8 cellular contexts compared by ENCODE assay signal in the genomic region with DNA sequence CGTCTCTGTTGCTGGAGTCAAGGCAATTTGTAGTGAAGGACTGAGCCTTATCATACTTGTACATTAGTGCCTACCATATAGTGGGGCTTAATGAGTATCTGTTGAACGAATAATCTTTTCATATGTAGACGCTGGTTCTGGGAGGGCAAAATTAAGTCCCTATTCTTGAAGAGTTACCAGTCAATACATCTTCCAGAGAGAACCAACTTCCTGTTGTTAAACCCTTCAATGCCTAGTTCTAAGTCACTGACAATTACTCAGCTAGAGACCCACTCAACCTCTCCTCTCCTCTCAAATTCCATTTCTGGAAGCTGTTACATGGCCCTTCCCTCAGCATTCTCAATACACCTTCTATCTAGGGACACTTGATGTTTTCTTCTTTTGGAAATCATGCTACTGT. TPM values are rescaled to one million over a fixed set of nuclear protein-coding genes. Genes with fewer than 3 reads are reported as not detected.
DNase-seq lines count a peak whose midpoint lies in the region; ATAC-seq and TF ChIP-seq lines count a peak whose summit lies in the region.

No MANE protein-coding gene starts in this region.

- no peaks in the 10 kb centered on the region for H3K9me3 Mint-ChIP-seq in T-cell

- no peaks in the 10 kb centered on the region for H3K9me3 ChIP-seq in heart right ventricle

- H3K27me3 ChIP-seq in heart right ventricle (no peaks in the 10 kb centered on the region), H7 (ENCODE audit: control insufficient read depth, insufficient read depth, low read length) (no peaks in the 10 kb centered on the region)

- 62 to 67% methylated on average over 3 of the region's 3 CpGs for WGBS in heart right ventricle, 2 donors

- DNase-seq in heart right ventricle (no peak), left cardiac atrium (no peak), T-cell (no peak), foreskin fibroblast (peak in 1 of 2 donors; percentile 26), H7 (no peak), NCI-H146 treated with DMSO at 0.1 percent for 48 hours (lab: John Stamatoyannopoulos, UW; ENCODE audit: unreplicated experiment) (no peak)

- CTCF ChIA-PET in T-cell (lab: Charles Lee) = interaction anchor here in 1 of 2 donors (1.1 to 1.3 kb wide), 2 partner anchors 14 to 15 kb away, joined by 3 read pairs; partner anchors contain the start of genes HSPD1 and HSPE1

- TF ChIP-seq CTCF in heart right ventricle (IDR thresholded peaks at IDR 0.05) (no peak), foreskin fibroblast (IDR thresholded peaks at IDR 0.05; ENCODE audit: low read depth, low read length) (no peak)

- H3K27me3 Mint-ChIP-seq in T-cell = no peaks in the 10 kb centered on the region

- H3K4me3 ChIP-seq in heart right ventricle = peak overlapping the region in 8 of 10 donors; percentile 78 to 96 (median 84)
- peak overlapping the region; percentile 83 to 96 for H3K4me3 ChIP-seq in foreskin fibroblast (ENCODE audit: low read depth in 1 of 2, low read length in 2 of 2)
- peak overlapping the region in 5 of 7 experiments; percentile 79 to 99 (median 95) for H3K4me3 ChIP-seq in skin epidermis
- H3K4me3 ChIP-seq in H7 (ENCODE audit: insufficient read depth, low read depth, low read length) = no peak overlapping the region

- H3K4me1 Mint-ChIP-seq in T-cell = peaks cover 38 to 40% (median 39%) of the 10 kb centered on the region in 3 donors

- peaks cover 0 to 43% (median 30%) of the 10 kb centered on the region in 9 donors for H3K4me1 ChIP-seq in heart right ventricle

- intact Hi-C loops in heart right ventricle (cut with DNase I) = loop anchor here in 8 of 10 donors (1.0 to 10.0 kb wide), 6 partner anchors 11 to 193 kb away; partner anchors contain the start of genes HSPE1 (in 6 of the 8) and MARS2 (in 5 of the 8)
- intact Hi-C loops in left cardiac atrium (cut with DNase I) = loop anchor here in 1 of 2 donors (2.0 kb wide), 1 partner anchor 14 kb away; the partner anchor contains the start of gene HSPE1

- POLR2A ChIA-PET in T-cell (lab: Charles Lee) = interaction anchor here (0.6 to 2.9 kb wide), 3 partner anchors 12 to 16 kb away, joined by 3 to 36 read pairs (median 3); partner anchors contain the start of genes HSPD1 (in 1 of the 2) and HSPE1 (in 1 of the 2)

- peak overlapping the region; percentile 80 to 98 (median 97) for H3K4me3 Mint-ChIP-seq in T-cell

- ATAC-seq in heart right ventricle (no peak), left cardiac atrium (no peak), T-cell (replicated peaks in 1 of 4) (no peak), HG02623 (IDR thresholded peaks at IDR 0.05; ENCODE audit: unreplicated experiment) (no peak)

- no peaks in the 10 kb centered on the region for H3K36me3 ChIP-seq in heart right ventricle
- no peaks in the 10 kb centered on the region for H3K36me3 ChIP-seq in H7 (replicated peaks; ENCODE audit: control insufficient read depth, insufficient read depth, low read length)

- H3K27ac Mint-ChIP-seq in T-cell = peak overlapping the region; percentile 92 to 96

- H3K36me3 Mint-ChIP-seq in T-cell = no peaks in the 10 kb centered on the region

- H3K27ac ChIP-seq in heart right ventricle (peak overlapping the region; percentile 90 to 99 (median 94)), skin epidermis (peak overlapping the region in 20 of 21 experiments; percentile 83 to 99 (median 95))

RNA-seq across cellular contexts. Expression of gene MOB4, which starts 1.1 kb away (rescaled TPM):
- total RNA-seq in heart right ventricle (10 to 100 TPM; 20.9 to 43.2 (median 30.5) TPM), left cardiac atrium (10 to 100 TPM; 19.8 to 32.6 TPM), T-cell (10 to 100 TPM; 16.6 to 20.2 (median 17.7) TPM)
- 10 to 100 TPM; 17.2 to 31.9 TPM for polyA plus RNA-seq in heart right ventricle
- 59.2 and 72.6 TPM in 2 replicates for total RNA-seq in H7 (2014; rRNA removed; shearing (Covaris generic))

RNA-seq across cellular contexts. Expression of gene HSPE1, which starts 14.6 kb away (rescaled TPM):
- total RNA-seq in heart right ventricle (100 to 1,000 TPM in 6 of 10 donors, 10 to 100 TPM in 4; 73.7 to 157 (median 103) TPM), left cardiac atrium (100 to 1,000 TPM; 111 to 117 TPM), T-cell (10 to 100 TPM; 49.9 to 72.7 (median 55.1) TPM)
- polyA plus RNA-seq in heart right ventricle = 100 to 1,000 TPM; 202 to 217 TPM
- total RNA-seq in H7 (2014; rRNA removed; shearing (Covaris generic)) = 208 and 213 TPM in 2 replicates

RNA-seq across cellular contexts. Expression of gene HSPD1, which starts 15.1 kb away (rescaled TPM):
- total RNA-seq in heart right ventricle (100 to 1,000 TPM; 104 to 175 (median 135) TPM), left cardiac atrium (100 to 1,000 TPM; 164 to 166 TPM), T-cell (100 to 1,000 TPM; 125 to 164 (median 130) TPM)
- polyA plus RNA-seq in heart right ventricle = 100 to 1,000 TPM in 1 of 2 donors, 10 to 100 TPM in 1; 83.5 to 176 TPM
- total RNA-seq in H7 (2014; rRNA removed; shearing (Covaris generic)) = 552 and 723 TPM in 2 replicates
